In the genomic region with DNA sequence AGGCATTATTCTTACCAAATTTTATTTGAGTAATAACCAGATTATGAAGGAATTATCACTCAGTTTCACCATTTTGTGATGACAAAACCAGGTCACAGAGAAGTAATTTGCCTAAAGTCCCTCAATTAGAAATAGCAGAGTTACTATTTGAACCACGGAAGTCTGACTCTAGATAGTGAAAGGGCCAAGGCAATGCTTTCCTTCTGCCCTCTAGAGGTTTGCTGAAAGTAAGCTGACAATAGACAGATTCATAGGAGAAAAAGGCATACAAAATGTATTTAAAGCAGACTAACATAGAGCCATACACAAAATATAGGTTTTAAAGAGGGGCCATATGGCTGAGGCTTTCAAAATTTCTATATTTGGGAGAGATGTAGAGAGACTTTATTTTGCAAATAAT, we compare ENCODE assay signal across 9 cellular contexts. TPM values are rescaled to one million over a fixed set of nuclear protein-coding genes. Genes with fewer than 3 reads are reported as not detected.
DNase-seq lines count a peak whose midpoint lies in the region; ATAC-seq, FAIRE-seq and TF ChIP-seq lines count a peak whose summit lies in the region.
"Had no signal": no experiment of that assay in that cellular context is flagged by ENCODE, and none has a peak within 500 bp of the region (broad histone marks: within the 10 kb centered on the region; RNA-seq: fewer than 3 reads in every experiment).

No MANE protein-coding gene starts in this region.

- no peak overlapping the region for H2AK5ac ChIP-seq in neuronal stem cell (ENCODE audit: low read depth, low read length)

- H3K4me3 ChIP-seq in astrocyte (ENCODE audit: insufficient read depth, low read depth, low read length): no peak overlapping the region
- H3K4me3 ChIP-seq in neuronal stem cell (ENCODE audit: low read length in 2 of 2): no peak overlapping the region

- DNase-seq in astrocyte (ENCODE audit: low read depth) (peak; percentile 3), neuronal stem cell (ENCODE audit: low spot score) (no peak), NCI-H2107 treated with DMSO at 0.1 percent for 48 hours (lab: John Stamatoyannopoulos, UW; ENCODE audit: unreplicated experiment) (no peak), AG08396 (ENCODE audit: low spot score) (no peak), NCI-H2029 treated with DMSO at 0.1 percent for 48 hours (lab: John Stamatoyannopoulos, UW) (no peak)

- no peaks in the 10 kb centered on the region for H4K20me1 ChIP-seq in astrocyte (ENCODE audit: insufficient read depth, low read length)

- no peak overlapping the region for H4K8ac ChIP-seq in neuronal stem cell (ENCODE audit: low read depth, low read length)

- peaks cover 2% of the 10 kb centered on the region for H3K4me1 Mint-ChIP-seq in astrocyte (ENCODE audit: low read depth, unreplicated experiment)

- ATAC-seq in GM18907 (IDR thresholded peaks at IDR 0.05; ENCODE audit: unreplicated experiment) (peak; percentile 73), HG03196 (IDR thresholded peaks at IDR 0.05; ENCODE audit: unreplicated experiment) (peak; percentile 73), GM21825 (IDR thresholded peaks at IDR 0.05; ENCODE audit: unreplicated experiment) (no peak)

- no peak overlapping the region for H3K23ac ChIP-seq in neuronal stem cell (ENCODE audit: low read depth, low read length, poor library complexity)

- no peak overlapping the region for H3K4me2 ChIP-seq in astrocyte (ENCODE audit: low read length)
- H3K4me2 ChIP-seq in neuronal stem cell (ENCODE audit: insufficient read depth, low read length, poor library complexity, severe bottlenecking): no peak overlapping the region

- WGBS in neuronal stem cell (ENCODE audit: extremely low coverage in 2 of 2, insufficient read length in 2 of 2, insufficient replicate concordance in 1 of 2), 2 donors: no CpG with 5 or more reads among the region's 1 CpG

- H3K36me3 Mint-ChIP-seq in astrocyte (ENCODE audit: low read depth, unreplicated experiment): no peaks in the 10 kb centered on the region

- H3K27me3 ChIP-seq in astrocyte (ENCODE audit: insufficient read depth, low read length) (no peaks in the 10 kb centered on the region), neuronal stem cell (ENCODE audit: control insufficient read depth in 3 of 3, insufficient read depth in 3 of 3, low read depth in 1 of 3, low read length in 3 of 3) (no peaks in the 10 kb centered on the region)

- no peak overlapping the region for H3K18ac ChIP-seq in neuronal stem cell (ENCODE audit: low read length)

- H3K9me3 ChIP-seq in astrocyte (ENCODE audit: insufficient read depth, low read depth, low read length): no peaks in the 10 kb centered on the region
- H3K9me3 ChIP-seq in neuronal stem cell (replicated peaks in 1 of 2; ENCODE audit: control insufficient read depth in 2 of 2, insufficient read depth in 1 of 2, low read depth in 1 of 2, low read length in 2 of 2): no peaks in the 10 kb centered on the region

- H2BK15ac ChIP-seq in neuronal stem cell (ENCODE audit: low read length): no peak overlapping the region

- no peak overlapping the region for H2BK12ac ChIP-seq in neuronal stem cell (ENCODE audit: low read length)

- H3K79me1 ChIP-seq in neuronal stem cell (ENCODE audit: low read depth, low read length): no peaks in the 10 kb centered on the region

- H3K27ac ChIP-seq in astrocyte (ENCODE audit: low read depth, low read length) (no peak overlapping the region), neuronal stem cell (replicated peaks; ENCODE audit: low read length) (no peak overlapping the region)
- H3K27ac ChIP-seq: HL-60 had no signal

- no peak overlapping the region for H2BK120ac ChIP-seq in neuronal stem cell (ENCODE audit: low read depth, low read length)

- no peak overlapping the region for H3K4me3 Mint-ChIP-seq in astrocyte (ENCODE audit: unreplicated experiment)

- H2BK5ac ChIP-seq in neuronal stem cell (ENCODE audit: low read length): no peak overlapping the region

- H4K91ac ChIP-seq in neuronal stem cell (ENCODE audit: low read depth, low read length, poor library complexity): no peak overlapping the region

- FAIRE-seq in astrocyte (lab: Jason Lieb, UNC): no peak

- H3K27me3 Mint-ChIP-seq in astrocyte (ENCODE audit: low read depth, unreplicated experiment): no peaks in the 10 kb centered on the region

- H3K36me3 ChIP-seq in astrocyte (ENCODE audit: insufficient read depth, low read length): no peaks in the 10 kb centered on the region
- no peaks in the 10 kb centered on the region for H3K36me3 ChIP-seq in neuronal stem cell (replicated peaks in 1 of 2; ENCODE audit: control insufficient read depth in 2 of 2, insufficient read depth in 2 of 2, low read length in 2 of 2)

- no peak overlapping the region for H3K4ac ChIP-seq in neuronal stem cell (ENCODE audit: low read length)

- peak; percentile 29 for TF ChIP-seq CTCF in astrocyte (IDR thresholded peaks at IDR 0.05; ENCODE audit: insufficient read depth, low read depth, low read length)

- H3K4me1 ChIP-seq in astrocyte (ENCODE audit: insufficient read depth, low read length) (no peaks in the 10 kb centered on the region), neuronal stem cell (ENCODE audit: control insufficient read depth in 2 of 2, insufficient read depth in 1 of 2, low read depth in 1 of 2, low read length in 2 of 2) (peaks cover 4 to 11% of the 10 kb centered on the region in 2 donors)

- no peaks in the 10 kb centered on the region for H3K9me3 Mint-ChIP-seq in astrocyte (ENCODE audit: unreplicated experiment)

- H2AFZ ChIP-seq in astrocyte (ENCODE audit: low read depth, low read length): peak overlapping the region; percentile 8
- H2AFZ ChIP-seq in neuronal stem cell (ENCODE audit: low read length): peak overlapping the region; percentile 30

- H3K14ac ChIP-seq in neuronal stem cell (ENCODE audit: low read length): no peak overlapping the region

- no peaks in the 10 kb centered on the region for H3K79me2 ChIP-seq in astrocyte (ENCODE audit: insufficient read depth, low read length)

- H3K9ac ChIP-seq in astrocyte (ENCODE audit: low read length) (no peak overlapping the region), neuronal stem cell (ENCODE audit: low read depth, low read length, poor library complexity) (no peak overlapping the region)

- H3K27ac Mint-ChIP-seq in astrocyte (ENCODE audit: unreplicated experiment): no peak overlapping the region

RNA-seq across cellular contexts. Expression of a gene that starts 43.1 kb away (rescaled TPM):
- total RNA-seq in astrocyte: 10.6 and 13.4 TPM in 2 replicates
- polyA plus RNA-seq in neuronal stem cell (2013, experiment 1 of 2): 33.7 TPM
- 36.4 TPM for polyA plus RNA-seq in neuronal stem cell (2013, experiment 2 of 2)
